8 cellular contexts compared by ENCODE assay signal in genomic region chr6:4776967-4777925, GRCh38. TPM values are rescaled to one million over a fixed set of nuclear protein-coding genes. Genes with fewer than 3 reads are reported as not detected.
DNase-seq lines count a peak whose midpoint lies in the region; ATAC-seq and TF ChIP-seq lines count a peak whose summit lies in the region.

No MANE protein-coding gene starts in this region.

- 13% methylated on average over 25 of the region's 38 CpGs for WGBS in SK-N-SH (ENCODE audit: low lambda C conversion rate)

- H3K27ac Mint-ChIP-seq in progenitor cell of endocrine pancreas, result peak overlapping the region; percentile 86

- H3K9me3 Mint-ChIP-seq in progenitor cell of endocrine pancreas (ENCODE audit: low read depth), result peaks cover 14% of the 10 kb centered on the region

- peaks cover 23% of the 10 kb centered on the region for H3K4me1 Mint-ChIP-seq in progenitor cell of endocrine pancreas (ENCODE audit: low read depth)

- H3K4me3 Mint-ChIP-seq in progenitor cell of endocrine pancreas (ENCODE audit: low read depth), result peak overlapping the region; percentile 90

- H3K27me3 ChIP-seq in SK-N-SH (ENCODE audit: insufficient read depth), result no peaks in the 10 kb centered on the region
- H3K27me3 ChIP-seq in Loucy (ENCODE audit: insufficient read depth, low read length, poor library complexity, severe bottlenecking), result no peaks in the 10 kb centered on the region
- no peaks in the 10 kb centered on the region for H3K27me3 ChIP-seq in foreskin keratinocyte

- CTCF ChIA-PET in SK-N-SH (lab: Yijun Ruan, JAX), result interaction anchor here (1.2 to 2.4 kb wide), 3 partner anchors 9 to 29 kb away, joined by 3 to 10 read pairs (median 8); no protein-coding TSS in a partner anchor

- peaks cover 4 to 8% of the 10 kb centered on the region in 2 experiments; a peak in 3 of 4 replicates for H3K4me1 ChIP-seq in SK-N-SH (ENCODE audit: control insufficient read depth in 1 of 2, insufficient read depth in 2 of 2, low read depth in 1 of 2, low read length in 1 of 2)
- peaks cover 38% of the 10 kb centered on the region for H3K4me1 ChIP-seq in Loucy (ENCODE audit: insufficient read depth, low read length, poor library complexity, severe bottlenecking)
- H3K4me1 ChIP-seq in foreskin keratinocyte, result peaks cover 5% of the 10 kb centered on the region

- peaks cover 4% of the 10 kb centered on the region for H3K36me3 Mint-ChIP-seq in progenitor cell of endocrine pancreas (ENCODE audit: insufficient read depth)

- no peak for ATAC-seq in SK-N-SH treated with all-trans-retinoic acid at 6 μM for 48 hours
- ATAC-seq in foreskin keratinocyte, result no peak
- ATAC-seq in GM21360 (IDR thresholded peaks at IDR 0.05; ENCODE audit: unreplicated experiment), result no peak

- H3K9me2 ChIP-seq in SK-N-SH, result no peaks in the 10 kb centered on the region
- H3K9me2 ChIP-seq in Loucy (replicated peaks; ENCODE audit: low read depth, low read length), result no peaks in the 10 kb centered on the region

- H3K4me2 ChIP-seq in SK-N-SH (peak overlapping the region; percentile 81), Loucy (ENCODE audit: low read depth, low read length, poor library complexity, severe bottlenecking) (peak overlapping the region; percentile 88)

- peaks cover 26% of the 10 kb centered on the region for H3K27me3 Mint-ChIP-seq in progenitor cell of endocrine pancreas

- no peak for TF ChIP-seq CTCF in SK-N-SH (IDR thresholded peaks at IDR 0.05)
- no peak for TF ChIP-seq CTCF in Loucy (conservative IDR thresholded peaks at IDR 0.05; ENCODE audit: low read length)
- TF ChIP-seq CTCF in foreskin keratinocyte (conservative IDR thresholded peaks at IDR 0.05), result no peak
- TF ChIP-seq CTCF in progenitor cell of endocrine pancreas (IDR thresholded peaks at IDR 0.05; ENCODE audit: unreplicated experiment), result no peak

- peaks cover 50% of the 10 kb centered on the region for H3K79me2 ChIP-seq in SK-N-SH (ENCODE audit: insufficient read depth)
- H3K79me2 ChIP-seq in Loucy (ENCODE audit: insufficient read depth, low read length), result peaks cover 52% of the 10 kb centered on the region

- peaks cover 4% of the 10 kb centered on the region; the same call in 1 of the 2 replicates for H3K9me3 ChIP-seq in SK-N-SH
- no peaks in the 10 kb centered on the region for H3K9me3 ChIP-seq in Loucy (ENCODE audit: insufficient read depth, low read depth, low read length)

- H2AFZ ChIP-seq in SK-N-SH (ENCODE audit: low read depth) (peak overlapping the region; percentile 60), Loucy (ENCODE audit: low read length) (peak overlapping the region; percentile 52; the same call in 1 of the 2 replicates)

- peak overlapping the region; percentile 63 to 70 for H3K4me3 ChIP-seq in SK-N-SH (ENCODE audit: low read depth in 2 of 2, low read length in 1 of 2)
- peak overlapping the region; percentile 80 for H3K4me3 ChIP-seq in Loucy (ENCODE audit: low read length, poor library complexity, severe bottlenecking)

- POLR2A ChIA-PET in SK-N-SH (lab: Yijun Ruan, JAX), result interaction anchor here (0.6 kb wide), 1 partner anchor 130 kb away, joined by 3 read pairs; no protein-coding TSS in a partner anchor

- H3K27ac ChIP-seq in SK-N-SH (ENCODE audit: low read depth in 2 of 2, low read length in 1 of 2) (no peak overlapping the region; a peak in 1 of 4 replicates), foreskin keratinocyte (peak overlapping the region; percentile 45)

- H3F3A ChIP-seq in SK-N-SH (replicated peaks; ENCODE audit: insufficient read depth) (no peaks in the 10 kb centered on the region), Loucy (ENCODE audit: low read depth) (no peaks in the 10 kb centered on the region; the same call in 1 of the 2 replicates)

- no peaks in the 10 kb centered on the region for H3K36me3 ChIP-seq in SK-N-SH (replicated peaks in 1 of 2; ENCODE audit: control insufficient read depth in 1 of 2, insufficient read depth in 2 of 2, low read length in 1 of 2)
- H3K36me3 ChIP-seq in Loucy (ENCODE audit: insufficient read depth, low read length), result no peaks in the 10 kb centered on the region

- H3K9ac ChIP-seq in SK-N-SH (peak overlapping the region; percentile 42; the same call in 1 of the 2 replicates), Loucy (ENCODE audit: low read depth, low read length, poor library complexity, severe bottlenecking) (peak overlapping the region; percentile 81)

- no peak for TF ChIP-seq EP300 in SK-N-SH (IDR thresholded peaks at IDR 0.05; ENCODE audit: borderline replicate concordance in 1 of 2, low read depth in 1 of 2, low read length in 1 of 2)

- no peak for TF ChIP-seq RAD21 in SK-N-SH (IDR thresholded peaks at IDR 0.05; ENCODE audit: low read length)

- DNase-seq in SK-N-SH (no peak), activated T-cell treated with anti-CD3 and anti-CD28 coated beads for 4 hours (peak; percentile 30), foreskin keratinocyte (peak; percentile 24 to 47), progenitor cell of endocrine pancreas (ENCODE audit: low spot score, unreplicated experiment) (no peak), NCI-H2107 (lab: John Stamatoyannopoulos, UW) (no peak)

- H4K20me1 ChIP-seq in SK-N-SH (ENCODE audit: insufficient read depth), result peaks cover 23% of the 10 kb centered on the region
- H4K20me1 ChIP-seq in Loucy (ENCODE audit: insufficient read depth, low read length, poor library complexity, severe bottlenecking), result peaks cover 51% of the 10 kb centered on the region

TF ChIP-seq in SK-N-SH, 30 proteins besides CTCF, POLR2A, EP300 and RAD21 (continues in another document):
- TF ChIP-seq PBX3 (IDR thresholded peaks at IDR 0.05), result no peak
- no peak for TF ChIP-seq RCOR1 (IDR thresholded peaks at IDR 0.05; ENCODE audit: low read length)
- TF ChIP-seq TCF12 (IDR thresholded peaks at IDR 0.05), result no peak
- no peak for TF ChIP-seq GABPA (IDR thresholded peaks at IDR 0.05; ENCODE audit: low read depth)
- TF ChIP-seq SIN3A (IDR thresholded peaks at IDR 0.05; ENCODE audit: borderline replicate concordance, low read depth, low read length), result peak; percentile 49; the same call in 1 of the 2 replicates
- TF ChIP-seq FOXJ3 (CRISPR knock-in tag; IDR thresholded peaks at IDR 0.05), result no peak
- TF ChIP-seq SMC3 (IDR thresholded peaks at IDR 0.05; ENCODE audit: low read depth, low read length), result no peak
- TF ChIP-seq, protein P1, sequence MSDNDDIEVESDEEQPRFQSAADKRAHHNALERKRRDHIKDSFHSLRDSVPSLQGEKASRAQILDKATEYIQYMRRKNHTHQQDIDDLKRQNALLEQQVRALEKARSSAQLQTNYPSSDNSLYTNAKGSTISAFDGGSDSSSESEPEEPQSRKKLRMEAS (IDR thresholded peaks at IDR 0.05; ENCODE audit: low read depth), result peak; percentile 55; the same call in 1 of the 2 replicates
- no peak for TF ChIP-seq YY1 (IDR thresholded peaks at IDR 0.05; ENCODE audit: low read depth)
- no peak for TF ChIP-seq TEAD4 (IDR thresholded peaks at IDR 0.05; ENCODE audit: borderline replicate concordance, insufficient read depth)
- no peak for TF ChIP-seq RXRA (IDR thresholded peaks at IDR 0.05; ENCODE audit: borderline replicate concordance, low read depth)
- peak; percentile 42; the same call in 1 of the 2 replicates for TF ChIP-seq MXI1 (IDR thresholded peaks at IDR 0.05; ENCODE audit: low read depth, low read length)

TF ChIP-seq in SK-N-SH treated with all-trans-retinoic acid at 6 μM for 48 hours, 23 proteins besides CTCF, POLR2A, EP300 and RAD21 (continues in another document):
- no peak for TF ChIP-seq ZFP3 (CRISPR knock-in tag; IDR thresholded peaks at IDR 0.05)
- TF ChIP-seq ZNF70 (CRISPR knock-in tag; IDR thresholded peaks at IDR 0.05), result no peak
- TF ChIP-seq ESRRG (CRISPR knock-in tag; IDR thresholded peaks at IDR 0.05), result no peak
- no peak for TF ChIP-seq ZNF565 (CRISPR knock-in tag; conservative IDR thresholded peaks at IDR 0.05; ENCODE audit: low read depth)
- TF ChIP-seq ZFP30 (CRISPR knock-in tag; IDR thresholded peaks at IDR 0.05), result no peak
- no peak for TF ChIP-seq CSRNP3 (CRISPR knock-in tag; IDR thresholded peaks at IDR 0.05)
- TF ChIP-seq, protein P2, sequence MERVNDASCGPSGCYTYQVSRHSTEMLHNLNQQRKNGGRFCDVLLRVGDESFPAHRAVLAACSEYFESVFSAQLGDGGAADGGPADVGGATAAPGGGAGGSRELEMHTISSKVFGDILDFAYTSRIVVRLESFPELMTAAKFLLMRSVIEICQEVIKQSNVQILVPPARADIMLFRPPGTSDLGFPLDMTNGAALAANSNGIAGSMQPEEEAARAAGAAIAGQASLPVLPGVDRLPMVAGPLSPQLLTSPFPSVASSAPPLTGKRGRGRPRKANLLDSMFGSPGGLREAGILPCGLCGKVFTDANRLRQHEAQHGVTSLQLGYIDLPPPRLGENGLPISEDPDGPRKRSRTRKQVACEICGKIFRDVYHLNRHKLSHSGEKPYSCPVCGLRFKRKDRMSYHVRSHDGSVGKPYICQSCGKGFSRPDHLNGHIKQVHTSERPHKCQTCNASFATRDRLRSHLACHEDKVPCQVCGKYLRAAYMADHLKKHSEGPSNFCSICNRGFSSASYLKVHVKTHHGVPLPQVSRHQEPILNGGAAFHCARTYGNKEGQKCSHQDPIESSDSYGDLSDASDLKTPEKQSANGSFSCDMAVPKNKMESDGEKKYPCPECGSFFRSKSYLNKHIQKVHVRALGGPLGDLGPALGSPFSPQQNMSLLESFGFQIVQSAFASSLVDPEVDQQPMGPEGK (CRISPR knock-in tag; IDR thresholded peaks at IDR 0.05; ENCODE audit: borderline replicate concordance), result no peak
- no peak for TF ChIP-seq GLIS3 (CRISPR knock-in tag; IDR thresholded peaks at IDR 0.05)
- no peak for TF ChIP-seq PPARA (CRISPR knock-in tag; IDR thresholded peaks at IDR 0.05; ENCODE audit: borderline replicate concordance)

RNA-seq across cellular contexts. Expression of gene CDYL, which starts 1.0 kb away (rescaled TPM):
- polyA plus RNA-seq in SK-N-SH (2012; rRNA removed) (13.3 and 14.3 TPM in 2 replicates), foreskin keratinocyte (10.5 and 11.0 TPM in 2 replicates)
- 16.0 and 16.6 TPM in 2 replicates for polyA plus RNA-seq in SK-N-SH (2012; cell fraction: cytosol; rRNA removed)
- polyA plus RNA-seq in SK-N-SH (2012; cell fraction: nucleus; rRNA removed), result 12.9 and 16.3 TPM in 2 replicates
- total RNA-seq in foreskin keratinocyte (38.4 and 40.8 TPM in 2 replicates), progenitor cell of endocrine pancreas (78.3 TPM in 2 replicates)

Comparison
In these comparisons a context has a peak if more than half of its experiments do, and no peak if none do; other contexts are left out.
1. DNase-seq: peak in activated T-cell treated with anti-CD3 and anti-CD28 coated beads for 4 hours (single experiment) and foreskin keratinocyte (2 of 2); none in SK-N-SH (single experiment), progenitor cell of endocrine pancreas (single experiment) and NCI-H2107 (single experiment).